ENCODE assay signal across 15 cellular contexts in the genomic region with DNA sequence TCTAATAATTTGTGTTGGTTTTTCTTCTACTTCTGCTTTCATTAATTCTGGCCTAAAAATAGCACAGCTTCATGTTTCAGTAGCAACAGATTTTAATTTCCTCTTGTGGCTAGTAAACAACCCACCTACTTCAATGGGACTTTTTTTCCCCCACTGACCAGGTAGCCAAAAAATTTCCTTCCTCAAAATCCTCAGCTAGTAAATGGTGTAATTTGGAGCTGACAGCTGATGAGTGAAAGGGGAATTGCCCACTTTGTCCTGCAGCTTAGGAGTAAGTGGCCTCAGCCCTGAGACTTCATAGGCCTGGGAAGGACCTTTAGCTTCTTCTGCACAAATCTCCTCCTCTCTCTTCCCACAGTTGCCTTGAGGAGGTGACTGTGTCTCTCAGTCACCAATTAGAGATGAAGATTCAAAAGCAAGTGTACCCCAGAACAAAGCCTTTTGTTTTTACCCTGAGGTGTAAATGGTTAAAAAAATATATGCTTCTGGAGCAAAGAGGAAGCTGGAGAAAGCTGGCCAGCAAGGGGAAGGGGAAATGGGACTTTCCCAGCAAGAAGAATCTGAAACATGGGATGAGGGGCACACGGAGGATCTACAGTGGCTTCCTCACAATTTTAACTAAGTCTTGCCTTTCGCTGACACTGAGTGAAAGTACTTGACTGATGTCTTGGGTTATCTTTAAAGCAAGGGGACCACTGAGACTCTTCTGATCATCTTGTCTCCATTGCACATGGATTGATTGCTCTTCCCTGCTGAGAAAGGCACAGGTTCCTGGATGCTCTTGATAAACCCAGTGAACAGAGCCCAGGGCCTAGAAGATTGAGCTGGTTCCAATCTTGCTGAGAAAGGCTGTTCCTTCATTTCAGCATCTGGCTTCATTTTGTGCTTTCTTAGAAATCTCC. TPM values are rescaled to one million over a fixed set of nuclear protein-coding genes. Genes with fewer than 3 reads are reported as not detected.
"Had no signal": no experiment of that assay in that cellular context is flagged by ENCODE, and none has a peak within 500 bp of the region (broad histone marks: within the 10 kb centered on the region; RNA-seq: fewer than 3 reads in every experiment).

No MANE protein-coding gene starts in this region.

- H3K4me1 Mint-ChIP-seq: activated naive CD4-positive, alpha-beta T cell treated with anti-CD3 and anti-CD28 coated beads, Interleukin-2, amount 10 ng/mL, durations not matched to agents 7 days and 5 days; immature natural killer cell; naive thymus-derived CD4-positive, alpha-beta T cell had no signal

- H3K4me3 ChIP-seq: cardiac muscle cell, coronary artery, lung, skin epidermis, tibial artery, uterus had no signal

- H3K36me3 Mint-ChIP-seq: activated naive CD4-positive, alpha-beta T cell treated with anti-CD3 and anti-CD28 coated beads, Interleukin-2, amount 10 ng/mL, durations not matched to agents 7 days and 5 days; naive thymus-derived CD4-positive, alpha-beta T cell had no signal

- ATAC-seq: activated CD8-positive, alpha-beta T cell treated with anti-CD3 and anti-CD28 coated beads, Interleukin-2, amount 10 ng/mL, durations not matched to agents 7 days and 5 days; left cardiac atrium; naive thymus-derived CD4-positive, alpha-beta T cell had no signal

- DNase-seq: activated CD4-positive, alpha-beta T cell treated with anti-CD3 and anti-CD28 coated beads for 48 hours; activated CD8-positive, alpha-beta T cell treated with anti-CD3 and anti-CD28 coated beads, Interleukin-2, amount 10 ng/mL, durations not matched to agents 7 days and 5 days; activated naive CD4-positive, alpha-beta T cell treated with anti-CD3 and anti-CD28 coated beads, Interleukin-2, amount 10 ng/mL, durations not matched to agents 7 days and 5 days; effector memory CD4-positive, alpha-beta T cell; immature natural killer cell; left cardiac atrium; naive thymus-derived CD4-positive, alpha-beta T cell; T-helper 9 cell; tibial artery; uterus had no signal

- H3K4me3 Mint-ChIP-seq: activated CD8-positive, alpha-beta T cell treated with anti-CD3 and anti-CD28 coated beads, Interleukin-2, amount 10 ng/mL, durations not matched to agents 7 days and 5 days; activated naive CD4-positive, alpha-beta T cell treated with anti-CD3 and anti-CD28 coated beads, Interleukin-2, amount 10 ng/mL, durations not matched to agents 7 days and 5 days; immature natural killer cell; naive thymus-derived CD4-positive, alpha-beta T cell had no signal

- H3K27me3 Mint-ChIP-seq: activated naive CD4-positive, alpha-beta T cell treated with anti-CD3 and anti-CD28 coated beads, Interleukin-2, amount 10 ng/mL, durations not matched to agents 7 days and 5 days had no signal

- H3K9me3 Mint-ChIP-seq: activated naive CD4-positive, alpha-beta T cell treated with anti-CD3 and anti-CD28 coated beads, Interleukin-2, amount 10 ng/mL, durations not matched to agents 7 days and 5 days; activated T-helper 2 cell treated with anti-CD3 and anti-CD28 coated beads, Interferon-gamma antibody, Interleukin-2, Interleukin-4, amounts not matched to agents 10 μg/mL and 5 μg/mL and 100 μg/mL, durations not matched to agents 14 hours and 24 hours and 36 hours had no signal

- H3K27ac Mint-ChIP-seq: activated CD8-positive, alpha-beta T cell treated with anti-CD3 and anti-CD28 coated beads, Interleukin-2, amount 10 ng/mL, durations not matched to agents 7 days and 5 days; activated naive CD4-positive, alpha-beta T cell treated with anti-CD3 and anti-CD28 coated beads, Interleukin-2, amount 10 ng/mL, durations not matched to agents 7 days and 5 days; activated T-helper 2 cell treated with anti-CD3 and anti-CD28 coated beads, Interferon-gamma antibody, Interleukin-2, Interleukin-4, amounts not matched to agents 10 μg/mL and 5 μg/mL and 100 μg/mL, durations not matched to agents 14 hours and 24 hours and 36 hours; naive thymus-derived CD4-positive, alpha-beta T cell had no signal

RNA-seq across cellular contexts. Expression of gene VCAM1, which starts 35.8 kb away (rescaled TPM):
- total RNA-seq: activated T-helper 2 cell treated with anti-CD3 and anti-CD28 coated beads, Interferon-gamma antibody, Interleukin-2, Interleukin-4, amounts not matched to agents 10 μg/mL and 5 μg/mL and 100 μg/mL, durations not matched to agents 14 hours and 24 hours and 36 hours; naive thymus-derived CD4-positive, alpha-beta T cell had no signal
- polyA plus RNA-seq: immature natural killer cell; naive thymus-derived CD4-positive, alpha-beta T cell had no signal
